27 cellular contexts compared by ENCODE assay signal in the genomic region with DNA sequence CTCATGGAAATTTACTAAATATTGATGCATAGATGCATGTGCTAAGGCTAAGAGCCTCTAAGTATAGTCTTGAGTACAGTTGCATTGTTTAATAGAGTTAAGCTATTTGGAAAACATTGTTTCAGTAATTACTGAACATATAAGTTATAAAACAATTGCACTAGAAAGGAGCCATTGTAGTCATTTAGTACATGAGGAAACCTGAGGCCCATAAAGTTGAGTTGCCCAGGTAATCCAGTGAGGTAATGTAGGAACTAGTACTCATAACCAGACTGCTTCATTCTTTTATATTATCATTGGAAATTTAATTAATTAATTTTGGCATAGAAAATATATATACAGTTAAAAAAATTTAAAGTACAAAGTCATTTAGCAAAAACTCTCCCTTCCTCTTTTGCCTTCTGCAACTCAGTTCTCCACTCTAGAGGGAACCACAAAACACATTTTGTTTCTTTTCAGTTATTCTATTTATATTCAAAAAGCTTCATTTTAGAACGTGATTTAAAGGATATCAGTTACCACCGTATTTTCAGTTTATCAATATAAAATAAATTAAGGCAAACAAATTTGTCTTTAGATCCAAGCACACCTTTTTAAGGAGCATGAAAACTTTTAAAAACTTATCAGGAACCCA.
DNase-seq lines count a peak whose midpoint lies in the region; ATAC-seq lines count a peak whose summit lies in the region.
"Had no signal": no experiment of that assay in that cellular context is flagged by ENCODE, and none has a peak within 500 bp of the region (broad histone marks: within the 10 kb centered on the region; RNA-seq: fewer than 3 reads in every experiment).

No MANE protein-coding gene starts in this region.

- no peaks in the 10 kb centered on the region for H3K27me3 ChIP-seq in BLaER1
- H3K27me3 ChIP-seq: right lobe of liver, SJCRH30, thyroid gland had no signal

- H3K4me2 ChIP-seq in BLaER1: peak overlapping the region; percentile 64
- H3K4me2 ChIP-seq: A549 had no signal

- H3K9me3 ChIP-seq in BLaER1: no peaks in the 10 kb centered on the region
- H3K9me3 ChIP-seq: A549, right lobe of liver, SJCRH30, thyroid gland had no signal

- no peak overlapping the region for H3K9ac ChIP-seq in BLaER1

- peaks cover 32% of the 10 kb centered on the region for H3K36me3 ChIP-seq in BLaER1
- H3K36me3 ChIP-seq: thyroid gland had no signal

- H3K4me3 ChIP-seq in BLaER1: peak overlapping the region; percentile 25; the same call in 1 of the 2 replicates
- H3K4me3 ChIP-seq: A549, coronary artery, right lobe of liver, SJCRH30, thyroid gland had no signal

- H4K20me1 ChIP-seq in BLaER1: no peaks in the 10 kb centered on the region

- peaks cover 67% of the 10 kb centered on the region for H3K4me1 ChIP-seq in BLaER1
- H3K4me1 ChIP-seq: A549, right lobe of liver, SJCRH30, thyroid gland had no signal

- DNase-seq in NOMO-1 (lab: John Stamatoyannopoulos, UW; ENCODE audit: unreplicated experiment in 2 of 2) (peak; percentile 18 to 55), NK-92 (lab: John Stamatoyannopoulos, UW; ENCODE audit: unreplicated experiment) (no peak), 8988T (no peak)
- DNase-seq: activated B cell treated with CpG ODN at 0.5 μM for 24 hours; activated CD8-positive, alpha-beta T cell treated with anti-CD3 and anti-CD28 coated beads, Interleukin-2, amount 10 ng/mL, durations not matched to agents 7 days and 5 days; activated T-cell treated with anti-CD3 and anti-CD28 coated beads, Interleukin-2, amount 50 U/mL, for 72 hours; DMS 273 treated with DMSO at 0.1 percent for 48 hours; GF-D8; GOT3; hypothalamus; kidney; mammary epithelial cell; NCI-H2029; PC-3; right lobe of liver; SJCRH30; stimulated activated naive B cell treated with anti-CD40 and anti-IgM and Interleukin-4, amounts not matched to agents 10 μg/mL and 1 μg/mL and 100 μg/mL, for 72 hours; T-helper 2 cell; thyroid gland had no signal

- ATAC-seq in GM18909 (IDR thresholded peaks at IDR 0.05; ENCODE audit: poor library complexity, unreplicated experiment): peak; percentile 28
- ATAC-seq in HG02884 (IDR thresholded peaks at IDR 0.05; ENCODE audit: unreplicated experiment): peak; percentile 30
- ATAC-seq in HG03460 (IDR thresholded peaks at IDR 0.05; ENCODE audit: unreplicated experiment): no peak
- ATAC-seq in HG03342 (IDR thresholded peaks at IDR 0.05; ENCODE audit: unreplicated experiment): no peak
- ATAC-seq: A549; activated CD8-positive, alpha-beta T cell treated with anti-CD3 and anti-CD28 coated beads, Interleukin-2, amount 10 ng/mL, durations not matched to agents 7 days and 5 days; activated T-cell treated with anti-CD3 and anti-CD28 coated beads, Interleukin-2, amount 50 U/mL, for 72 hours; PC-3; right lobe of liver had no signal

- peak overlapping the region; percentile 69 for H3K27ac ChIP-seq in BLaER1
- H3K27ac ChIP-seq: A549, C4-2B, coronary artery, right lobe of liver, SJCRH30, thyroid gland had no signal

Comparison
In these comparisons a context has a peak if more than half of its experiments do, and no peak if none do; other contexts are left out.
1. ATAC-seq: peak in GM18909 (single experiment) and HG02884 (single experiment); none in HG03460 (single experiment) and HG03342 (single experiment).
2. DNase-seq: peak in NOMO-1 (2 of 2); none in NK-92 (single experiment) and 8988T (single experiment).